Comparison of ENCODE assay signal across 22 cellular contexts in the genomic region with DNA sequence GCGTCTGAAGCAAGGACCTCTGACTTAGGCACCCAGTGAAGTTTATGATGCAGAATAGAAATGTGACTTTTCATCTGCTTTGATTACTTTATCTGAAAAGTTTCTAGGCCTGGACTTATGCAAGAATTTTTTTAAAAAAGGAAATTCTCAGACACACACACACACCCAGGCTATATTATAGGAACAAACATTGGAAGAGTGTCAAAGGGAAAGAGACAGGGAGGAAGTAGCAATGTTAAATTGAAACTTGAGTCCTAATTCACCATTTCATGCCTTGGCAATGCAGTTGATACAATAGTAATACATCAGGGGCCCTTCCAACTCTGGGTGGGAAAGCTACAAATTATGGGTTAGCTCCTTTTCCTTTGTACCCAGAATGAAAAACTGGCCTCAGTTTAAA.
"Had no signal": no experiment of that assay in that cellular context is flagged by ENCODE, and none has a peak within 500 bp of the region (broad histone marks: within the 10 kb centered on the region; RNA-seq: fewer than 3 reads in every experiment).

No MANE protein-coding gene starts in this region.

- H3K27me3 Mint-ChIP-seq: memory B cell had no signal

- ATAC-seq: gastroesophageal sphincter, lower lobe of right lung, psoas muscle had no signal

- H3K4me1 ChIP-seq: gastroesophageal sphincter, left ventricle myocardium inferior, lower lobe of right lung, psoas muscle, right lobe of liver, spleen had no signal

- H3K27me3 ChIP-seq: gastroesophageal sphincter, right lobe of liver had no signal

- H3K4me3 Mint-ChIP-seq: memory B cell, naive B cell, nephron progenitor cell had no signal

- H3K9me3 Mint-ChIP-seq: memory B cell, nephron progenitor cell had no signal

- H3K27ac Mint-ChIP-seq: memory B cell, naive B cell, nephron progenitor cell had no signal

- H3K36me3 Mint-ChIP-seq: memory B cell, naive B cell had no signal

- H3K9me3 ChIP-seq: gastroesophageal sphincter, left ventricle myocardium inferior, lower lobe of right lung, psoas muscle, right lobe of liver, spleen had no signal

- H3K27ac ChIP-seq: coronary artery, dorsolateral prefrontal cortex, gastroesophageal sphincter, left ventricle myocardium inferior, lower lobe of right lung, psoas muscle, right lobe of liver, spleen had no signal

- H3K36me3 ChIP-seq: gastroesophageal sphincter, left ventricle myocardium inferior, lower lobe of right lung, right lobe of liver, spleen had no signal

- H3K4me3 ChIP-seq: coronary artery, dorsolateral prefrontal cortex, gastroesophageal sphincter, left ventricle myocardium inferior, lower lobe of right lung, psoas muscle, right lobe of liver, spleen had no signal

- H3K4me1 Mint-ChIP-seq: memory B cell, naive B cell had no signal

- DNase-seq: dorsolateral prefrontal cortex; effector CD8-positive, alpha-beta T cell; foreskin fibroblast; glutamatergic neuron; islet precursor cell; left ventricle myocardium inferior; lower lobe of right lung; midbrain; naive B cell; nephron progenitor cell; psoas muscle; retina; right lobe of liver; spleen; stimulated activated CD4-positive, alpha-beta T cell treated with anti-CD3 and anti-CD28 coated beads, Interleukin-15, amount 100 ng/mL, for 24 hours; stimulated activated CD4-positive, alpha-beta T cell treated with anti-CD3 and anti-CD28 coated beads, Interleukin-1b, Interleukin-23, amount 100 ng/mL, for 48 hours; stimulated activated CD4-positive, alpha-beta T cell treated with anti-CD3 and anti-CD28 coated beads, Interleukin-4, amount 100 ng/mL, for 4 hours; stimulated activated naive CD4-positive, alpha-beta T cell; trophoblast cell had no signal
